Comparison of ENCODE assay signal across 29 cellular contexts in genomic region chr1:232695626-232696025, GRCh38.
"Had no signal": no experiment of that assay in that cellular context is flagged by ENCODE, and none has a peak within 500 bp of the region (broad histone marks: within the 10 kb centered on the region; RNA-seq: fewer than 3 reads in every experiment).

No MANE protein-coding gene starts in this region.

- H3K4me3 Mint-ChIP-seq: activated B cell treated with CpG ODN at 0.5 μM for 24 hours; activated CD8-positive, alpha-beta T cell treated with anti-CD3 and anti-CD28 coated beads for 36 hours; activated naive CD8-positive, alpha-beta T cell; activated T-cell treated with anti-CD3 and anti-CD28 coated beads, Interleukin-2, amount 50 U/mL, for 4 hours; activated T-helper 17 cell treated with anti-CD3 and anti-CD28 coated beads, Interleukin-2, amount 50 U/mL, for 72 hours; T-cell; T-helper 1 cell treated with Interleukin-12 subunit alpha and Interleukin-12 subunit beta and Interleukin-4 antibody, amounts not matched to agents 30 μg/mL and 1 μg/mL, for 36 hours had no signal

- DNase-seq: activated B cell treated with CpG ODN at 0.5 μM for 24 hours; activated CD4-positive, alpha-beta T cell treated with anti-CD3 and anti-CD28 coated beads for 48 hours; activated CD4-positive, alpha-beta T cell treated with anti-CD3 and anti-CD28 coated beads, Interleukin-2, amount 50 U/mL, for 1 hour; activated CD4-positive, alpha-beta T cell treated with anti-CD3 and anti-CD28 coated beads, Interleukin-2, amount 50 U/mL, for 48 hours; activated CD8-positive, alpha-beta memory T cell treated with anti-CD3 and anti-CD28 coated beads for 24 hours; activated CD8-positive, alpha-beta T cell treated with anti-CD3 and anti-CD28 coated beads for 36 hours; activated effector memory CD4-positive, alpha-beta T cell treated with Interleukin-2 at 50 U/mL for 16 hours; activated gamma-delta T cell treated with Interleukin-2 at 50 U/mL for 16 hours; activated naive CD4-positive, alpha-beta T cell treated with anti-CD3 and anti-CD28 coated beads, Interleukin-2, amount 50 U/mL, for 16 hours; activated naive CD4-positive, alpha-beta T cell treated with Interleukin-2 at 50 U/mL for 16 hours; activated T-cell treated with anti-CD3 and anti-CD28 coated beads, Interleukin-2, amount 50 U/mL, for 4 hours; brain microvascular endothelial cell; caudate nucleus; cortex of kidney; effector CD8-positive, alpha-beta T cell; esophagus squamous epithelium; foreskin melanocyte; SW 1271; T-cell; T-helper 9 cell; WERI-Rb-1 had no signal

- H3K9me3 ChIP-seq: adrenal gland, ascending aorta, esophagus squamous epithelium, gastroesophageal sphincter had no signal

- ATAC-seq: activated CD4-positive, CD25-positive, alpha-beta regulatory T cell treated with anti-CD3 and anti-CD28 coated beads, Interleukin-2, amount 50 U/mL, for 24 hours; activated CD8-positive, alpha-beta T cell treated with anti-CD3 and anti-CD28 coated beads for 36 hours; activated T-cell treated with anti-CD3 and anti-CD28 coated beads, Interleukin-2, amount 50 U/mL, for 4 hours; activated T-helper 17 cell treated with anti-CD3 and anti-CD28 coated beads, Interleukin-2, amount 50 U/mL, for 72 hours; gastroesophageal sphincter; T-cell had no signal

- H3K4me3 ChIP-seq: adrenal gland, ascending aorta, esophagus squamous epithelium, gastroesophageal sphincter had no signal

- H3K4me1 Mint-ChIP-seq: activated B cell treated with CpG ODN at 0.5 μM for 24 hours; activated T-helper 17 cell treated with anti-CD3 and anti-CD28 coated beads, Interleukin-2, amount 50 U/mL, for 72 hours; T-cell had no signal

- H3K27me3 Mint-ChIP-seq: activated B cell treated with CpG ODN at 0.5 μM for 24 hours had no signal

- H3K9me3 Mint-ChIP-seq: activated B cell treated with CpG ODN at 0.5 μM for 24 hours; activated CD8-positive, alpha-beta T cell treated with anti-CD3 and anti-CD28 coated beads for 36 hours; activated T-cell treated with anti-CD3 and anti-CD28 coated beads, Interleukin-2, amount 50 U/mL, for 4 hours; activated T-helper 17 cell treated with anti-CD3 and anti-CD28 coated beads, Interleukin-2, amount 50 U/mL, for 72 hours; T-cell; T-helper 1 cell treated with Interleukin-12 subunit alpha and Interleukin-12 subunit beta and Interleukin-4 antibody, amounts not matched to agents 30 μg/mL and 1 μg/mL, for 36 hours had no signal

- H3K36me3 Mint-ChIP-seq: activated naive CD8-positive, alpha-beta T cell; T-cell had no signal

- H3K27me3 ChIP-seq: adrenal gland, ascending aorta, brain microvascular endothelial cell, esophagus squamous epithelium, gastroesophageal sphincter had no signal

- H3K27ac Mint-ChIP-seq: activated B cell treated with CpG ODN at 0.5 μM for 24 hours; activated CD8-positive, alpha-beta T cell treated with anti-CD3 and anti-CD28 coated beads for 36 hours; activated naive CD8-positive, alpha-beta T cell; activated T-helper 17 cell treated with anti-CD3 and anti-CD28 coated beads, Interleukin-2, amount 50 U/mL, for 72 hours; T-cell; T-helper 1 cell treated with Interleukin-12 subunit alpha and Interleukin-12 subunit beta and Interleukin-4 antibody, amounts not matched to agents 30 μg/mL and 1 μg/mL, for 36 hours had no signal

- H3K4me1 ChIP-seq: adrenal gland, ascending aorta had no signal

- H3K36me3 ChIP-seq: adrenal gland, ascending aorta, brain microvascular endothelial cell, esophagus squamous epithelium, gastroesophageal sphincter, WERI-Rb-1 had no signal

- H3K27ac ChIP-seq: adrenal gland, ascending aorta, brain microvascular endothelial cell, epithelial cell of prostate, esophagus squamous epithelium, gastroesophageal sphincter, WERI-Rb-1 had no signal
